In genomic region chr22:31497148-31497938, GRCh38 we compare ENCODE assay signal across 8 cellular contexts. TPM values are rescaled to one million over a fixed set of nuclear protein-coding genes. Genes with fewer than 3 reads are reported as not detected.
A peak's percentile ranks its signal among the peaks of the same experiment; 100 is the strongest.
DNase-seq lines count a peak whose midpoint lies in the region; ATAC-seq, FAIRE-seq and TF ChIP-seq lines count a peak whose summit lies in the region.

No MANE protein-coding gene starts in this region.

- H2AFZ ChIP-seq in DND-41 (ENCODE audit: low read depth, low read length) (peak overlapping the region; percentile 90), PC-9 (peak overlapping the region; percentile 96), endothelial cell of umbilical vein (ENCODE audit: low read depth, low read length) (peak overlapping the region; percentile 95)

- TF ChIP-seq CTCF in DND-41 (IDR thresholded peaks at IDR 0.05; ENCODE audit: borderline replicate concordance, extremely low read depth, low read length, poor library complexity, severe bottlenecking) (no peak), PC-9 (conservative IDR thresholded peaks at IDR 0.05) (no peak), endothelial cell of umbilical vein (IDR thresholded peaks at IDR 0.05; ENCODE audit: extremely low read depth in 1 of 2, insufficient read depth in 1 of 2, low read depth in 1 of 2, low read length in 2 of 2) (no peak), pancreas (IDR thresholded peaks at IDR 0.05) (no peak)

- H3K4me3 ChIP-seq in DND-41 (ENCODE audit: low read depth in 1 of 2, low read length in 2 of 2) (peak overlapping the region; percentile 60 to 90; a peak in 3 of 4 replicates), PC-9 (peak overlapping the region; percentile 81), endothelial cell of umbilical vein (replicated peaks in 1 of 3; ENCODE audit: insufficient read depth in 1 of 3, low read depth in 1 of 3, low read length in 3 of 3) (peak overlapping the region; percentile 60 to 85 (median 81)), pancreas (peak overlapping the region; percentile 48 to 94 (median 72))

- H3K27me3 ChIP-seq in DND-41 (ENCODE audit: insufficient read depth, low read length, poor library complexity) (no peaks in the 10 kb centered on the region), PC-9 (ENCODE audit: insufficient read depth, low read depth) (no peaks in the 10 kb centered on the region), endothelial cell of umbilical vein (ENCODE audit: control insufficient read depth in 2 of 2, insufficient read depth in 2 of 2, low read length in 2 of 2) (no peaks in the 10 kb centered on the region), pancreas (no peaks in the 10 kb centered on the region)

- H3K27ac ChIP-seq in DND-41 (ENCODE audit: low read length), result peak overlapping the region; percentile 79
- no peak overlapping the region for H3K27ac ChIP-seq in PC-9
- H3K27ac ChIP-seq in endothelial cell of umbilical vein (ENCODE audit: insufficient read depth, low read depth, low read length), result no peak overlapping the region
- H3K27ac ChIP-seq in pancreas, result peak overlapping the region in 2 of 4 donors; percentile 64 to 71

- CTCF ChIA-PET in PC-9 (lab: Charles Lee), result no interaction called here
- CTCF ChIA-PET in endothelial cell of umbilical vein (lab: Charles Lee), result no interaction called here

- ATAC-seq in DND-41 (ENCODE audit: insufficient read depth, low read depth) (peak; percentile 12; the same call in 2 of the 3 replicates), pancreas (no peak), GM21825 (IDR thresholded peaks at IDR 0.05; ENCODE audit: unreplicated experiment) (no peak), GM18861 (IDR thresholded peaks at IDR 0.05; ENCODE audit: unreplicated experiment) (no peak)

- H3K4me2 ChIP-seq in DND-41 (ENCODE audit: insufficient read depth, low read length) (peak overlapping the region; percentile 85), PC-9 (peak overlapping the region; percentile 93), endothelial cell of umbilical vein (ENCODE audit: insufficient read depth, low read length) (peak overlapping the region; percentile 90)

- FAIRE-seq in endothelial cell of umbilical vein (lab: Jason Lieb, UNC) (peak; percentile 56), pancreas (lab: Jason Lieb, UNC) (no peak)

- H3K9ac ChIP-seq in DND-41 (ENCODE audit: low read depth, low read length) (peak overlapping the region; percentile 81), endothelial cell of umbilical vein (replicated peaks; ENCODE audit: extremely low read depth, insufficient read depth, low read length) (peak overlapping the region; percentile 78)

- peaks cover 56% of the 10 kb centered on the region for H3K79me2 ChIP-seq in DND-41 (ENCODE audit: insufficient read depth, low read length)
- peaks cover 29% of the 10 kb centered on the region for H3K79me2 ChIP-seq in PC-9 (ENCODE audit: low read depth)
- peaks cover 14% of the 10 kb centered on the region for H3K79me2 ChIP-seq in endothelial cell of umbilical vein (ENCODE audit: control insufficient read depth, insufficient read depth, low read length)

- dilution Hi-C loops in endothelial cell of umbilical vein (cut with MboI; ENCODE audit: extremely low pct_ligation_motif_present, low sequenced_read_pairs), result no loop called here

- H3F3A ChIP-seq in PC-9 (ENCODE audit: insufficient read depth, low read depth), result peaks cover 17% of the 10 kb centered on the region

- 70 to 81% methylated on average over 10 of the region's 10 CpGs for WGBS in pancreas, 2 donors

- intact Hi-C loops in PC-9 (cut with micrococcal nuclease; ENCODE audit: unreplicated experiment) (no loop called here), endothelial cell of umbilical vein (cut with micrococcal nuclease) (loop anchor here (2.0 to 5.0 kb wide), 3 partner anchors 33 to 255 kb away; partner anchors contain the start of genes DEPDC5 and PRR14L), pancreas (cut with DNase I) (no loop called here)

- H3K4me1 ChIP-seq in DND-41 (ENCODE audit: insufficient read depth, low read length) (peaks cover 28% of the 10 kb centered on the region), PC-9 (replicated peaks; ENCODE audit: insufficient read depth) (peaks cover 9% of the 10 kb centered on the region; the same call in 1 of the 2 replicates), endothelial cell of umbilical vein (ENCODE audit: control insufficient read depth, extremely low read depth, insufficient read depth, low read length) (peaks cover 11% of the 10 kb centered on the region), pancreas (peaks cover 0 to 5% (median 0%) of the 10 kb centered on the region in 3 donors)

- TF ChIP-seq POLR2A in endothelial cell of umbilical vein (IDR thresholded peaks at IDR 0.05; ENCODE audit: low read depth, low read length), result no peak

- DNase-seq in DND-41 (peak; percentile 30), PC-9 (no peak), endothelial cell of umbilical vein (ENCODE audit: low read depth, low spot score) (no peak), pancreas (no peak), NCI-H345 treated with DMSO at 0.1 percent for 48 hours (lab: John Stamatoyannopoulos, UW; ENCODE audit: unreplicated experiment) (no peak), NCI-H187 (lab: John Stamatoyannopoulos, UW) (no peak)

- no peaks in the 10 kb centered on the region for H3K9me3 ChIP-seq in DND-41 (ENCODE audit: insufficient read depth, low read length, severe bottlenecking)
- H3K9me3 ChIP-seq in PC-9 (ENCODE audit: insufficient read depth, low read depth), result peaks cover 7% of the 10 kb centered on the region; the same call in 1 of the 2 replicates
- H3K9me3 ChIP-seq in endothelial cell of umbilical vein (replicated peaks; ENCODE audit: control insufficient read depth, insufficient read depth, low read length), result no peaks in the 10 kb centered on the region
- H3K9me3 ChIP-seq in pancreas, result no peaks in the 10 kb centered on the region

- no peaks in the 10 kb centered on the region for H3K9me2 ChIP-seq in PC-9 (ENCODE audit: insufficient read depth)

- BruUV-seq in PC-9 (replicated peaks; lab: Mats Ljungman, UMichigan), result no TSS peak
- TSS peak; percentile 46 for BruUV-seq in endothelial cell of umbilical vein (replicated peaks; lab: Mats Ljungman, UMichigan)

- H3K9me1 ChIP-seq in endothelial cell of umbilical vein (replicated peaks; ENCODE audit: control insufficient read depth, extremely low read depth, insufficient read depth, low read length), result no peaks in the 10 kb centered on the region

- H3K36me3 ChIP-seq in DND-41 (ENCODE audit: insufficient read depth, low read length), result peaks cover 11% of the 10 kb centered on the region
- H3K36me3 ChIP-seq in PC-9 (ENCODE audit: low read depth), result no peaks in the 10 kb centered on the region
- no peaks in the 10 kb centered on the region for H3K36me3 ChIP-seq in endothelial cell of umbilical vein (ENCODE audit: control insufficient read depth in 2 of 2, extremely low read depth in 1 of 2, insufficient read depth in 2 of 2, low read length in 2 of 2)
- H3K36me3 ChIP-seq in pancreas, result no peaks in the 10 kb centered on the region

- H4K20me1 ChIP-seq in DND-41 (ENCODE audit: insufficient read depth, low read length) (peaks cover 9% of the 10 kb centered on the region; the same call in 1 of the 2 replicates), PC-9 (ENCODE audit: insufficient read depth) (no peaks in the 10 kb centered on the region), endothelial cell of umbilical vein (replicated peaks; ENCODE audit: control insufficient read depth, extremely low read depth, insufficient read depth, low read length) (no peaks in the 10 kb centered on the region)

- POLR2A ChIA-PET in PC-9 (lab: Charles Lee; ENCODE audit: unreplicated experiment), result no interaction called here
- POLR2A ChIA-PET in endothelial cell of umbilical vein (lab: Charles Lee), result no interaction called here

TF ChIP-seq in endothelial cell of umbilical vein, 7 proteins besides CTCF, POLR2A, EP300 and RAD21:
- TF ChIP-seq FOS (IDR thresholded peaks at IDR 0.05; ENCODE audit: borderline replicate concordance, insufficient read depth, low read length) (no peak), MAX (IDR thresholded peaks at IDR 0.05; ENCODE audit: insufficient read depth, insufficient read length) (no peak), MYC (IDR thresholded peaks at IDR 0.05; ENCODE audit: low read depth, low read length) (no peak), JUN (IDR thresholded peaks at IDR 0.05; ENCODE audit: borderline replicate concordance, insufficient read depth, insufficient read length, low read depth) (no peak), EZH2 (IDR thresholded peaks at IDR 0.05; ENCODE audit: borderline replicate concordance, low read depth, low read length, severe bottlenecking) (no peak), GATA2 (IDR thresholded peaks at IDR 0.05; ENCODE audit: insufficient read depth, insufficient read length, low read depth, low read length) (no peak)

RNA-seq across cellular contexts. Expression of gene SFI1, which starts 1.0 kb away (rescaled TPM):
- total RNA-seq in PC-9 (2021), result 57.9 and 58.7 TPM in 2 replicates
- 38.3 and 46.4 TPM in 2 replicates for total RNA-seq in endothelial cell of umbilical vein
- polyA plus RNA-seq in endothelial cell of umbilical vein, result 12.5 and 14.2 TPM in 2 replicates
- 7.5 and 9.0 TPM in 2 replicates for polyA plus RNA-seq in endothelial cell of umbilical vein (2011; cell fraction: cytosol; rRNA removed)
- 118 and 129 TPM in 2 replicates for polyA plus RNA-seq in endothelial cell of umbilical vein (2011; cell fraction: nucleus; rRNA removed)
- polyA plus RNA-seq in endothelial cell of umbilical vein (2012), result 10.9 and 13.4 TPM in 2 replicates
- 30.2 and 38.8 TPM in 2 replicates for polyA minus RNA-seq in endothelial cell of umbilical vein
- polyA minus RNA-seq in endothelial cell of umbilical vein (2011; cell fraction: cytosol; rRNA and poly(A)+ RNA removed), result 3.8 TPM
- 55.4 and 69.0 TPM in 2 replicates for polyA minus RNA-seq in endothelial cell of umbilical vein (2011; cell fraction: nucleus; rRNA and poly(A)+ RNA removed)
- total RNA-seq in pancreas, result 10 to 100 TPM; 10.8 to 26.0 (median 13.7) TPM
- 10 to 100 TPM; 58.9 to 60.3 TPM for polyA plus RNA-seq in pancreas

RNA-seq across cellular contexts. Expression of gene EIF4ENIF1, which starts 7.7 kb away (rescaled TPM):
- 15.3 and 21.8 TPM in 2 replicates for total RNA-seq in PC-9 (2021)
- 36.6 and 38.7 TPM in 2 replicates for total RNA-seq in endothelial cell of umbilical vein
- polyA plus RNA-seq in endothelial cell of umbilical vein, result 22.4 and 22.8 TPM in 2 replicates
- polyA plus RNA-seq in endothelial cell of umbilical vein (2011; cell fraction: cytosol; rRNA removed), result 18.1 and 20.5 TPM in 2 replicates
- polyA plus RNA-seq in endothelial cell of umbilical vein (2011; cell fraction: nucleus; rRNA removed), result 45.8 and 59.5 TPM in 2 replicates
- polyA plus RNA-seq in endothelial cell of umbilical vein (2012), result 20.6 and 21.6 TPM in 2 replicates
- 30.2 and 42.8 TPM in 2 replicates for polyA minus RNA-seq in endothelial cell of umbilical vein
- polyA minus RNA-seq in endothelial cell of umbilical vein (2011; cell fraction: cytosol; rRNA and poly(A)+ RNA removed), result 11.0 TPM
- 22.4 and 29.6 TPM in 2 replicates for polyA minus RNA-seq in endothelial cell of umbilical vein (2011; cell fraction: nucleus; rRNA and poly(A)+ RNA removed)
- total RNA-seq in pancreas, result 10 to 100 TPM in 4 of 6 donors, 1 to 10 TPM in 2; 8.8 to 15.3 (median 10.7) TPM
- polyA plus RNA-seq in pancreas, result 1 to 10 TPM; 6.9 to 9.5 TPM
